17 cellular contexts compared by ENCODE assay signal in the genomic region with DNA sequence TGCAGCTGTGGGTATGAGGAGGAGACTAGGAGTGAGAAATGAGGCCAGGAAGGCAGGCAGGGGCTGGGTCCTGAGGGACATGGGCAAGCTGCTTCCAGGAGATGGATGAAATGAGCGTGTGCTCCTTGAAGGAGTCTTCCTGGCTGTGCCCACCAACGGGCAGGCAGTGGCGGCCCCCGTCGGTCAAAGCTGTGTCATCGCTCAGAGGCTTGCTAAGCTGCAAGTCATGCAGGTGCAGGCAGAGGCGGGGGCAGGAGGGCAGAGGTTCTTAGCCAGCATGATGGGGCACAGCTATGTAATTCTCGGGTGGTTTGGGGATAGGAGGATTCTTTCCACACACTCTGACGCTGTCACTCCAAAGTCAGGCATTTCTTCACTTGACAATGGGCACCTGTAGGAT. TPM values are rescaled to one million over a fixed set of nuclear protein-coding genes. Genes with fewer than 3 reads are reported as not detected.
DNase-seq lines count a peak whose midpoint lies in the region; ATAC-seq, FAIRE-seq and TF ChIP-seq lines count a peak whose summit lies in the region.
"Had no signal": no experiment of that assay in that cellular context is flagged by ENCODE, and none has a peak within 500 bp of the region (broad histone marks: within the 10 kb centered on the region; RNA-seq: fewer than 3 reads in every experiment).

No MANE protein-coding gene starts in this region.

- no peak overlapping the region for H3K4me2 ChIP-seq in A549

- H3K4me1 ChIP-seq in A549 = peaks cover 49% of the 10 kb centered on the region
- H3K4me1 ChIP-seq in HEK293 (ENCODE audit: control insufficient read depth, insufficient read depth, low read length) = no peaks in the 10 kb centered on the region

- H3K9me3 ChIP-seq in A549 = no peaks in the 10 kb centered on the region
- no peaks in the 10 kb centered on the region for H3K9me3 ChIP-seq in HEK293 (ENCODE audit: control insufficient read depth, insufficient read depth, low read depth, low read length)

- CTCF ChIA-PET in A549 (lab: Yijun Ruan, JAX) = interaction anchor here (0.8 to 2.0 kb wide), 2 partner anchors 10 to 39 kb away, joined by 3 to 29 read pairs; no protein-coding TSS in a partner anchor
- CTCF ChIA-PET in HEK293 (lab: Yijun Ruan, JAX) = interaction anchor here (0.7 to 6.3 kb wide), 6 partner anchors 10 to 235 kb away, joined by 3 to 95 read pairs (median 4); a partner anchor contains a TSS

- TF ChIP-seq RAD21 in A549 (conservative IDR thresholded peaks at IDR 0.05 in 1 of 2, IDR thresholded peaks at IDR 0.05 in 1 of 2) = peak; percentile 26 to 30; a peak in 1 of 5 replicates

- H3K4me3 ChIP-seq in A549 (no peak overlapping the region), HEK293 (ENCODE audit: low read depth, low read length) (no peak overlapping the region)

- peak in 1 of 2 experiments; percentile 52; a peak in 3 of 6 replicates for ATAC-seq in A549
- no peak for ATAC-seq in HG02588 (IDR thresholded peaks at IDR 0.05; ENCODE audit: unreplicated experiment)
- no peak for ATAC-seq in HG03095 (IDR thresholded peaks at IDR 0.05; ENCODE audit: unreplicated experiment)
- ATAC-seq: activated CD4-positive, CD25-positive, alpha-beta regulatory T cell treated with anti-CD3 and anti-CD28 coated beads, Interleukin-2, amount 50 U/mL, for 24 hours had no signal

- no peak for FAIRE-seq in A549 (lab: Jason Lieb, UNC)

- 50% methylated on average over 9 of the region's 9 CpGs for WGBS in A549 (ENCODE audit: missing lambda C conversion rate)

- H3K27ac ChIP-seq in A549 (peak overlapping the region; percentile 59 to 78; a peak in 5 of 6 replicates), HEK293 (ENCODE audit: extremely low read depth, low read depth, low read length) (no peak overlapping the region)
- H3K27ac ChIP-seq: 22Rv1 had no signal

- DNase-seq in A549 (ENCODE audit: low read depth in 1 of 2, low spot score in 1 of 2) = peak in 1 of 2 experiments; percentile 42
- DNase-seq in T1000 (lab: John Stamatoyannopoulos, UW) = peak; percentile 15
- peak; percentile 68 for DNase-seq in kidney tubule cell (ENCODE audit: low spot score)
- DNase-seq in RKO (ENCODE audit: low spot score) = no peak
- no peak for DNase-seq in NCI-H128 (lab: John Stamatoyannopoulos, UW; ENCODE audit: unreplicated experiment)
- DNase-seq: CD4-positive, alpha-beta memory T cell; cortex of kidney; GF-D8; KBM-7; NCI-H1417 treated with DMSO at 0.1 percent for 48 hours; NCI-H226; retina had no signal

- TF ChIP-seq CTCF in A549 (IDR thresholded peaks at IDR 0.05) = no peak
- 0 out of 2 replicates have a peak, but pooled peaks have one; percentile 10 for TF ChIP-seq CTCF in HEK293 (tag by site-specific recombination; IDR thresholded peaks at IDR 0.05)

- no peak for TF ChIP-seq EP300 in A549 (IDR thresholded peaks at IDR 0.05)

- no peaks in the 10 kb centered on the region for H3K36me3 ChIP-seq in HEK293 (ENCODE audit: control insufficient read depth in 2 of 2, insufficient read depth in 1 of 2, low read length in 2 of 2)

- POLR2A ChIA-PET in A549 (lab: Yijun Ruan, JAX) (no interaction called here), HEK293 (lab: Yijun Ruan, JAX) (interaction anchor here (0.5 to 1.0 kb wide), 3 partner anchors 10 to 42 kb away, joined by 3 to 4 read pairs (median 3); no protein-coding TSS in a partner anchor)

- no peak for TF ChIP-seq POLR2A in A549 (IDR thresholded peaks at IDR 0.05; ENCODE audit: low read length)

TF ChIP-seq in A549, 52 proteins besides CTCF, POLR2A, EP300 and RAD21 (continues in another document):
- TF ChIP-seq MYC (IDR thresholded peaks at IDR 0.05; ENCODE audit: borderline replicate concordance, low read length) (no peak), EHMT2 (IDR thresholded peaks at IDR 0.05; ENCODE audit: low read depth) (no peak), GATA3 (IDR thresholded peaks at IDR 0.05; ENCODE audit: borderline replicate concordance) (no peak), HOXB13 (CRISPR knock-in tag; IDR thresholded peaks at IDR 0.05; ENCODE audit: low read depth) (no peak), FOXS1 (CRISPR knock-in tag; IDR thresholded peaks at IDR 0.05) (no peak), KDM1A (IDR thresholded peaks at IDR 0.05; ENCODE audit: low read depth) (no peak)
- TF ChIP-seq, protein P1, sequence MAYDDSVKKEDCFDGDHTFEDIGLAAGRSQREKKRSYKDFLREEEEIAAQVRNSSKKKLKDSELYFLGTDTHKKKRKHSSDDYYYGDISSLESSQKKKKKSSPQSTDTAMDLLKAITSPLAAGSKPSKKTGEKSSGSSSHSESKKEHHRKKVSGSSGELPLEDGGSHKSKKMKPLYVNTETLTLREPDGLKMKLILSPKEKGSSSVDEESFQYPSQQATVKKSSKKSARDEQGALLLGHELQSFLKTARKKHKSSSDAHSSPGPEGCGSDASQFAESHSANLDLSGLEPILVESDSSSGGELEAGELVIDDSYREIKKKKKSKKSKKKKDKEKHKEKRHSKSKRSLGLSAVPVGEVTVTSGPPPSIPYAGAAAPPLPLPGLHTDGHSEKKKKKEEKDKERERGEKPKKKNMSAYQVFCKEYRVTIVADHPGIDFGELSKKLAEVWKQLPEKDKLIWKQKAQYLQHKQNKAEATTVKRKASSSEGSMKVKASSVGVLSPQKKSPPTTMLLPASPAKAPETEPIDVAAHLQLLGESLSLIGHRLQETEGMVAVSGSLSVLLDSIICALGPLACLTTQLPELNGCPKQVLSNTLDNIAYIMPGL (CRISPR knock-in tag; IDR thresholded peaks at IDR 0.05; ENCODE audit: borderline replicate concordance) = no peak
- TF ChIP-seq, protein P2, sequence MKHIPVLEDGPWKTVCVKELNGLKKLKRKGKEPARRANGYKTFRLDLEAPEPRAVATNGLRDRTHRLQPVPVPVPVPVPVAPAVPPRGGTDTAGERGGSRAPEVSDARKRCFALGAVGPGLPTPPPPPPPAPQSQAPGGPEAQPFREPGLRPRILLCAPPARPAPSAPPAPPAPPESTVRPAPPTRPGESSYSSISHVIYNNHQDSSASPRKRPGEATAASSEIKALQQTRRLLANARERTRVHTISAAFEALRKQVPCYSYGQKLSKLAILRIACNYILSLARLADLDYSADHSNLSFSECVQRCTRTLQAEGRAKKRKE (CRISPR knock-in tag; IDR thresholded peaks at IDR 0.05; ENCODE audit: low read depth) = no peak

TF ChIP-seq in HEK293, 187 proteins besides CTCF, POLR2A, EP300 and RAD21:
- TF ChIP-seq SP3 (tag by site-specific recombination; IDR thresholded peaks at IDR 0.05) = no peak
- TF ChIP-seq ZBTB48 (tag by site-specific recombination; IDR thresholded peaks at IDR 0.05) = no peak
- TF ChIP-seq MZF1 (tag by site-specific recombination; IDR thresholded peaks at IDR 0.05; ENCODE audit: borderline replicate concordance) = no peak
- no peak for TF ChIP-seq ZNF426 (tag by site-specific recombination; IDR thresholded peaks at IDR 0.05)
- TF ChIP-seq ZBTB20 (tag by site-specific recombination; IDR thresholded peaks at IDR 0.05) = no peak
- TF ChIP-seq, protein P3, sequence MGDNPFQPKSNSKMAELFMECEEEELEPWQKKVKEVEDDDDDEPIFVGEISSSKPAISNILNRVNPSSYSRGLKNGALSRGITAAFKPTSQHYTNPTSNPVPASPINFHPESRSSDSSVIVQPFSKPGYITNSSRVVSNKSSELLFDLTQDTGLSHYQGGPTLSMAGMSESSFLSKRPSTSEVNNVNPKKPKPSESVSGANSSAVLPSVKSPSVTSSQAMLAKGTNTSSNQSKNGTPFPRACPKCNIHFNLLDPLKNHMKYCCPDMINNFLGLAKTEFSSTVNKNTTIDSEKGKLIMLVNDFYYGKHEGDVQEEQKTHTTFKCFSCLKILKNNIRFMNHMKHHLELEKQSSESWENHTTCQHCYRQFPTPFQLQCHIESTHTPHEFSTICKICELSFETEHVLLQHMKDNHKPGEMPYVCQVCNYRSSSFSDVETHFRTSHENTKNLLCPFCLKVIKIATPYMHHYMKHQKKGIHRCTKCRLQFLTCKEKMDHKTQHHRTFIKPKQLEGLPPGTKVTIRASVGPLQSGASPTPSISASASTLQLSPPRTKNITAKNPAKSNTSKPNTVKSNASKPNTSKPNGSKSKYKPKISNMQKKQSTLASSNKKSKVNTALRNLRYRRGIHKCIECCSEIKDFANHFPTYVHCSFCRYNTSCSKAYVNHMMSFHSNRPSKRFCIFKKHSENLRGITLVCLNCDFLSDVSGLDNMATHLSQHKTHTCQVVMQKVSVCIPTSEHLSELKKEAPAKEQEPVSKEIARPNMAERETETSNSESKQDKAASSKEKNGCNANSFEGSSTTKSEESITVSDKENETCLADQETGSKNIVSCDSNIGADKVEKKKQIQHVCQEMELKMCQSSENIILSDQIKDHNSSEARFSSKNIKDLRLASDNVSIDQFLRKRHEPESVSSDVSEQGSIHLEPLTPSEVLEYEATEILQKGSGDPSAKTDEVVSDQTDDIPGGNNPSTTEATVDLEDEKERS (tag by site-specific recombination; IDR thresholded peaks at IDR 0.05) = no peak

RNA-seq across cellular contexts. Expression of a gene that starts 12.5 kb away (rescaled TPM):
- polyA plus RNA-seq in A549 (2011; rRNA removed) (12.4 and 15.3 TPM in 2 replicates), A549 (2017; fragmentation: RNase III; extraction: RNeasy Plus Mini Kit Qiagen cat#74134 plus additional on column Dnase treatment) (10.8 to 12.7 TPM (median 11.8 TPM) in 3 replicates)
- 6.8 and 11.5 TPM in 2 replicates for polyA plus RNA-seq in A549 (2012; cell fraction: cytosol; rRNA removed)
- polyA plus RNA-seq in A549 (2012; cell fraction: nucleus; rRNA removed) = 8.3 and 9.9 TPM in 2 replicates
- 23.8 and 24.1 TPM in 2 replicates for polyA minus RNA-seq in A549 (2011; rRNA and poly(A)+ RNA removed)

RNA-seq across cellular contexts. Expression of a gene that starts 40.9 kb away (rescaled TPM):
- polyA plus RNA-seq in A549 (2011; rRNA removed) (18.7 and 20.5 TPM in 2 replicates), A549 (2017; fragmentation: RNase III; extraction: RNeasy Plus Mini Kit Qiagen cat#74134 plus additional on column Dnase treatment) (30.1 to 35.1 TPM (median 30.3 TPM) in 3 replicates)
- polyA plus RNA-seq in A549 (2012; cell fraction: cytosol; rRNA removed) = 13.3 and 17.7 TPM in 2 replicates
- 74.0 and 74.6 TPM in 2 replicates for polyA plus RNA-seq in A549 (2012; cell fraction: nucleus; rRNA removed)
- polyA minus RNA-seq in A549 (2011; rRNA and poly(A)+ RNA removed) = 28.0 and 34.1 TPM in 2 replicates

RNA-seq across cellular contexts. Expression of a gene that starts 45.4 kb away (rescaled TPM):
- polyA plus RNA-seq in A549 (2011; rRNA removed) (0.66 and 0.90 TPM in 2 replicates), A549 (2017; fragmentation: RNase III; extraction: RNeasy Plus Mini Kit Qiagen cat#74134 plus additional on column Dnase treatment) (0.13 to 0.41 TPM in 2 of 3 replicates, not detected in the other)
- polyA plus RNA-seq in A549 (2012; cell fraction: cytosol; rRNA removed) = 1.1 TPM in 2 replicates
- polyA plus RNA-seq in A549 (2012; cell fraction: nucleus; rRNA removed) = 3.5 and 3.8 TPM in 2 replicates
- polyA minus RNA-seq in A549 (2011; rRNA and poly(A)+ RNA removed) = 1.2 and 1.5 TPM in 2 replicates

Comparison
In these comparisons a context has a peak if more than half of its experiments do, and no peak if none do; other contexts are left out.
1. DNase-seq: peak in T1000 (single experiment) and kidney tubule cell (single experiment); none in RKO (single experiment) and NCI-H128 (single experiment).